In the genomic region with DNA sequence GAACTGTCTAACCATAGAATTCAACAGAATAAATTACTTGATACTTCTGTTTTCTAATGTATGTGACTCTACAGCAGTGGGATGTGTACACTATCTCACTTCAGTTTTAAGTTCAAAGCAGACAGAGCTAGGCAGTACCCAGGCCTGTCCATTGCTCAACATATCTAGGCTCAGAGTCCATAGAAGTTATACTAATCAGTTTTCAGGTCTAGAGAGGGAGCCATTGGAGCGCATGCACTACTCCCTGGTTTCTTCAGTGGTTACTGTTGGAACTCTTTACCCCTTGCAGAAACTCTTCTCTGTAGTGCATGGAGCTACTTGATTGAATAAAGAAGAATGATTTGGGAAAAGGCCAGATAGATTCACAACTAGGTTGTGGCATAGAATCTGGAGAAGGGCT, we compare ENCODE assay signal across 1 cellular context.
TF ChIP-seq lines count a peak whose summit lies in the region.

No MANE protein-coding gene starts in this region.

TF ChIP-seq in HepG2, 621 proteins besides CTCF, POLR2A, EP300 and RAD21 (continued from another document and continues in another):
- TF ChIP-seq POLR2G (IDR thresholded peaks at IDR 0.05; ENCODE audit: low read depth, low read length) (no peak), POLR2AphosphoS2 (IDR thresholded peaks at IDR 0.05; ENCODE audit: low read depth, low read length) (no peak), PITX1 (CRISPR knock-in tag; IDR thresholded peaks at IDR 0.05) (peak; percentile 25; the same call in 1 of the 2 replicates), SOX13 (IDR thresholded peaks at IDR 0.05) (no peak), SOX13 (CRISPR knock-in tag; conservative IDR thresholded peaks at IDR 0.05 in 1 of 2, IDR thresholded peaks at IDR 0.05 in 1 of 2) (peak in 1 of 2 experiments; percentile 62; a peak in 2 of 4 replicates), SP2 (CRISPR knock-in tag; IDR thresholded peaks at IDR 0.05) (no peak), ZNF703 (CRISPR knock-in tag; IDR thresholded peaks at IDR 0.05; ENCODE audit: borderline replicate concordance) (no peak), ZBTB3 (CRISPR knock-in tag; IDR thresholded peaks at IDR 0.05; ENCODE audit: borderline replicate concordance, low read depth) (no peak), ZNF331 (CRISPR knock-in tag; IDR thresholded peaks at IDR 0.05) (peak; percentile 77; the same call in 1 of the 2 replicates), ZNF224 (CRISPR knock-in tag; IDR thresholded peaks at IDR 0.05) (no peak), ZFP82 (CRISPR knock-in tag; IDR thresholded peaks at IDR 0.05; ENCODE audit: borderline replicate concordance) (no peak), ZSCAN29 (CRISPR knock-in tag; conservative IDR thresholded peaks at IDR 0.05) (0 out of 2 replicates have a peak, but pooled peaks have one; percentile 54), CBX5 (CRISPR knock-in tag; IDR thresholded peaks at IDR 0.05; ENCODE audit: borderline replicate concordance) (no peak), TARDBP (CRISPR knock-in tag; IDR thresholded peaks at IDR 0.05) (no peak), SIX1 (CRISPR knock-in tag; IDR thresholded peaks at IDR 0.05; ENCODE audit: borderline replicate concordance) (peak; percentile 21; the same call in 1 of the 2 replicates), MYNN (CRISPR knock-in tag; IDR thresholded peaks at IDR 0.05; ENCODE audit: low read depth) (no peak), RCOR2 (CRISPR knock-in tag; IDR thresholded peaks at IDR 0.05) (peak; percentile 63; the same call in 1 of the 2 replicates), ZNF629 (CRISPR knock-in tag; conservative IDR thresholded peaks at IDR 0.05) (0 out of 2 replicates have a peak, but pooled peaks have one; percentile 34), ZNF367 (CRISPR knock-in tag; IDR thresholded peaks at IDR 0.05; ENCODE audit: borderline replicate concordance) (no peak), PHF8 (CRISPR knock-in tag; IDR thresholded peaks at IDR 0.05) (no peak), ZNF207 (IDR thresholded peaks at IDR 0.05; ENCODE audit: borderline replicate concordance) (no peak), TMF1 (CRISPR knock-in tag; IDR thresholded peaks at IDR 0.05; ENCODE audit: low read depth) (no peak), SOX6 (IDR thresholded peaks at IDR 0.05) (no peak), SOX6 (CRISPR knock-in tag; IDR thresholded peaks at IDR 0.05) (peak; percentile 27; the same call in 1 of the 2 replicates), ZNF292 (CRISPR knock-in tag; IDR thresholded peaks at IDR 0.05; ENCODE audit: borderline replicate concordance, low read depth) (no peak; the same call in 1 of the 2 replicates), KAT7 (CRISPR knock-in tag; IDR thresholded peaks at IDR 0.05; ENCODE audit: borderline replicate concordance) (no peak), SOX5 (CRISPR knock-in tag; IDR thresholded peaks at IDR 0.05; ENCODE audit: borderline replicate concordance) (peak; percentile 45; the same call in 1 of the 2 replicates), SMAD3 (CRISPR knock-in tag; IDR thresholded peaks at IDR 0.05) (no peak), MEIS1 (CRISPR knock-in tag; IDR thresholded peaks at IDR 0.05; ENCODE audit: borderline replicate concordance) (no peak), SMARCC2 (IDR thresholded peaks at IDR 0.05) (no peak)
- TF ChIP-seq, protein P1, sequence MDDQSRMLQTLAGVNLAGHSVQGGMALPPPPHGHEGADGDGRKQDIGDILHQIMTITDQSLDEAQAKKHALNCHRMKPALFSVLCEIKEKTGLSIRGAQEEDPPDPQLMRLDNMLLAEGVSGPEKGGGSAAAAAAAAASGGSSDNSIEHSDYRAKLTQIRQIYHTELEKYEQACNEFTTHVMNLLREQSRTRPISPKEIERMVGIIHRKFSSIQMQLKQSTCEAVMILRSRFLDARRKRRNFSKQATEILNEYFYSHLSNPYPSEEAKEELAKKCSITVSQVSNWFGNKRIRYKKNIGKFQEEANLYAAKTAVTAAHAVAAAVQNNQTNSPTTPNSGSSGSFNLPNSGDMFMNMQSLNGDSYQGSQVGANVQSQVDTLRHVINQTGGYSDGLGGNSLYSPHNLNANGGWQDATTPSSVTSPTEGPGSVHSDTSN (CRISPR knock-in tag; IDR thresholded peaks at IDR 0.05; ENCODE audit: borderline replicate concordance): no peak
- TF ChIP-seq, protein P2, sequence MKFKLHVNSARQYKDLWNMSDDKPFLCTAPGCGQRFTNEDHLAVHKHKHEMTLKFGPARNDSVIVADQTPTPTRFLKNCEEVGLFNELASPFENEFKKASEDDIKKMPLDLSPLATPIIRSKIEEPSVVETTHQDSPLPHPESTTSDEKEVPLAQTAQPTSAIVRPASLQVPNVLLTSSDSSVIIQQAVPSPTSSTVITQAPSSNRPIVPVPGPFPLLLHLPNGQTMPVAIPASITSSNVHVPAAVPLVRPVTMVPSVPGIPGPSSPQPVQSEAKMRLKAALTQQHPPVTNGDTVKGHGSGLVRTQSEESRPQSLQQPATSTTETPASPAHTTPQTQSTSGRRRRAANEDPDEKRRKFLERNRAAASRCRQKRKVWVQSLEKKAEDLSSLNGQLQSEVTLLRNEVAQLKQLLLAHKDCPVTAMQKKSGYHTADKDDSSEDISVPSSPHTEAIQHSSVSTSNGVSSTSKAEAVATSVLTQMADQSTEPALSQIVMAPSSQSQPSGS (CRISPR knock-in tag; IDR thresholded peaks at IDR 0.05): peak; percentile 64; the same call in 1 of the 2 replicates
- TF ChIP-seq, protein P3, sequence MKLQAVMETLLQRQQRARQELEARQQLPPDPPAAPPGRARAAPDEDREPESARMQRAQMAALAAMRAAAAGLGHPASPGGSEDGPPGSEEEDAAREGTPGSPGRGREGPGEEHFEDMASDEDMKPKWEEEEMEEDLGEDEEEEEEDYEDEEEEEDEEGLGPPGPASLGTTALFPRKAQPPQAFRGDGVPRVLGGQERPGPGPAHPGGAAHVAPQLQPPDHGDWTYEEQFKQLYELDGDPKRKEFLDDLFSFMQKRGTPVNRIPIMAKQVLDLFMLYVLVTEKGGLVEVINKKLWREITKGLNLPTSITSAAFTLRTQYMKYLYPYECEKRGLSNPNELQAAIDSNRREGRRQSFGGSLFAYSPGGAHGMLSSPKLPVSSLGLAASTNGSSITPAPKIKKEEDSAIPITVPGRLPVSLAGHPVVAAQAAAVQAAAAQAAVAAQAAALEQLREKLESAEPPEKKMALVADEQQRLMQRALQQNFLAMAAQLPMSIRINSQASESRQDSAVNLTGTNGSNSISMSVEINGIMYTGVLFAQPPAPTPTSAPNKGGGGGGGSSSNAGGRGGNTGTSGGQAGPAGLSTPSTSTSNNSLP (IDR thresholded peaks at IDR 0.05; ENCODE audit: low read depth, low read length): peak; percentile 85
- TF ChIP-seq, protein P4, sequence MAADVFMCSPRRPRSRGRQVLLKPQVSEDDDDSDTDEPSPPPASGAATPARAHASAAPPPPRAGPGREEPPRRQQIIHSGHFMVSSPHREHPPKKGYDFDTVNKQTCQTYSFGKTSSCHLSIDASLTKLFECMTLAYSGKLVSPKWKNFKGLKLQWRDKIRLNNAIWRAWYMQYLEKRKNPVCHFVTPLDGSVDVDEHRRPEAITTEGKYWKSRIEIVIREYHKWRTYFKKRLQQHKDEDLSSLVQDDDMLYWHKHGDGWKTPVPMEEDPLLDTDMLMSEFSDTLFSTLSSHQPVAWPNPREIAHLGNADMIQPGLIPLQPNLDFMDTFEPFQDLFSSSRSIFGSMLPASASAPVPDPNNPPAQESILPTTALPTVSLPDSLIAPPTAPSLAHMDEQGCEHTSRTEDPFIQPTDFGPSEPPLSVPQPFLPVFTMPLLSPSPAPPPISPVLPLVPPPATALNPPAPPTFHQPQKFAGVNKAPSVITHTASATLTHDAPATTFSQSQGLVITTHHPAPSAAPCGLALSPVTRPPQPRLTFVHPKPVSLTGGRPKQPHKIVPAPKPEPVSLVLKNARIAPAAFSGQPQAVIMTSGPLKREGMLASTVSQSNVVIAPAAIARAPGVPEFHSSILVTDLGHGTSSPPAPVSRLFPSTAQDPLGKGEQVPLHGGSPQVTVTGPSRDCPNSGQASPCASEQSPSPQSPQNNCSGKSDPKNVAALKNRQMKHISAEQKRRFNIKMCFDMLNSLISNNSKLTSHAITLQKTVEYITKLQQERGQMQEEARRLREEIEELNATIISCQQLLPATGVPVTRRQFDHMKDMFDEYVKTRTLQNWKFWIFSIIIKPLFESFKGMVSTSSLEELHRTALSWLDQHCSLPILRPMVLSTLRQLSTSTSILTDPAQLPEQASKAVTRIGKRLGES (CRISPR knock-in tag; IDR thresholded peaks at IDR 0.05; ENCODE audit: borderline replicate concordance): no peak
- TF ChIP-seq, protein P5, sequence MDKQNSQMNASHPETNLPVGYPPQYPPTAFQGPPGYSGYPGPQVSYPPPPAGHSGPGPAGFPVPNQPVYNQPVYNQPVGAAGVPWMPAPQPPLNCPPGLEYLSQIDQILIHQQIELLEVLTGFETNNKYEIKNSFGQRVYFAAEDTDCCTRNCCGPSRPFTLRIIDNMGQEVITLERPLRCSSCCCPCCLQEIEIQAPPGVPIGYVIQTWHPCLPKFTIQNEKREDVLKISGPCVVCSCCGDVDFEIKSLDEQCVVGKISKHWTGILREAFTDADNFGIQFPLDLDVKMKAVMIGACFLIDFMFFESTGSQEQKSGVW (CRISPR knock-in tag; IDR thresholded peaks at IDR 0.05; ENCODE audit: borderline replicate concordance): no peak
- TF ChIP-seq, protein P6, sequence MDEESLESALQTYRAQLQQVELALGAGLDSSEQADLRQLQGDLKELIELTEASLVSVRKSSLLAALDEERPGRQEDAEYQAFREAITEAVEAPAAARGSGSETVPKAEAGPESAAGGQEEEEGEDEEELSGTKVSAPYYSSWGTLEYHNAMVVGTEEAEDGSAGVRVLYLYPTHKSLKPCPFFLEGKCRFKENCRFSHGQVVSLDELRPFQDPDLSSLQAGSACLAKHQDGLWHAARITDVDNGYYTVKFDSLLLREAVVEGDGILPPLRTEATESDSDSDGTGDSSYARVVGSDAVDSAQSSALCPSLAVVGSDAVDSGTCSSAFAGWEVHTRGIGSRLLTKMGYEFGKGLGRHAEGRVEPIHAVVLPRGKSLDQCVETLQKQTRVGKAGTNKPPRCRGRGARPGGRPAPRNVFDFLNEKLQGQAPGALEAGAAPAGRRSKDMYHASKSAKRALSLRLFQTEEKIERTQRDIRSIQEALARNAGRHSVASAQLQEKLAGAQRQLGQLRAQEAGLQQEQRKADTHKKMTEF (CRISPR knock-in tag; IDR thresholded peaks at IDR 0.05): peak; percentile 56; the same call in 1 of the 2 replicates
- TF ChIP-seq, protein P7, sequence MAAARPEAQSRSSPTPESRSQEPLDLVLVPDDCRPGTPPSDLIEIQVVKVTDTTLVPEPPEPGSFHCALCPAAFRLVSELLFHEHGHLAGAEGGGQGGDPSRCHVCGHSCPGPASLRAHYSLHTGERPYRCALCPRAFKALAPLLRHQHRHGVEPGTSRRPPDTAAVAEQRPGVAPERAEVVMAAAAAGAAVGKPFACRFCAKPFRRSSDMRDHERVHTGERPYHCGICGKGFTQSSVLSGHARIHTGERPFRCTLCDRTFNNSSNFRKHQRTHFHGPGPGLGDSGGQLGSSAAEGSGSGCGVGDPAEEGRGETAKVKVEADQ (CRISPR knock-in tag; IDR thresholded peaks at IDR 0.05; ENCODE audit: borderline replicate concordance): no peak
- TF ChIP-seq, protein P8, sequence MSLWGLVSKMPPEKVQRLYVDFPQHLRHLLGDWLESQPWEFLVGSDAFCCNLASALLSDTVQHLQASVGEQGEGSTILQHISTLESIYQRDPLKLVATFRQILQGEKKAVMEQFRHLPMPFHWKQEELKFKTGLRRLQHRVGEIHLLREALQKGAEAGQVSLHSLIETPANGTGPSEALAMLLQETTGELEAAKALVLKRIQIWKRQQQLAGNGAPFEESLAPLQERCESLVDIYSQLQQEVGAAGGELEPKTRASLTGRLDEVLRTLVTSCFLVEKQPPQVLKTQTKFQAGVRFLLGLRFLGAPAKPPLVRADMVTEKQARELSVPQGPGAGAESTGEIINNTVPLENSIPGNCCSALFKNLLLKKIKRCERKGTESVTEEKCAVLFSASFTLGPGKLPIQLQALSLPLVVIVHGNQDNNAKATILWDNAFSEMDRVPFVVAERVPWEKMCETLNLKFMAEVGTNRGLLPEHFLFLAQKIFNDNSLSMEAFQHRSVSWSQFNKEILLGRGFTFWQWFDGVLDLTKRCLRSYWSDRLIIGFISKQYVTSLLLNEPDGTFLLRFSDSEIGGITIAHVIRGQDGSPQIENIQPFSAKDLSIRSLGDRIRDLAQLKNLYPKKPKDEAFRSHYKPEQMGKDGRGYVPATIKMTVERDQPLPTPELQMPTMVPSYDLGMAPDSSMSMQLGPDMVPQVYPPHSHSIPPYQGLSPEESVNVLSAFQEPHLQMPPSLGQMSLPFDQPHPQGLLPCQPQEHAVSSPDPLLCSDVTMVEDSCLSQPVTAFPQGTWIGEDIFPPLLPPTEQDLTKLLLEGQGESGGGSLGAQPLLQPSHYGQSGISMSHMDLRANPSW (CRISPR knock-in tag; IDR thresholded peaks at IDR 0.05; ENCODE audit: borderline replicate concordance): no peak
- TF ChIP-seq, protein P9, sequence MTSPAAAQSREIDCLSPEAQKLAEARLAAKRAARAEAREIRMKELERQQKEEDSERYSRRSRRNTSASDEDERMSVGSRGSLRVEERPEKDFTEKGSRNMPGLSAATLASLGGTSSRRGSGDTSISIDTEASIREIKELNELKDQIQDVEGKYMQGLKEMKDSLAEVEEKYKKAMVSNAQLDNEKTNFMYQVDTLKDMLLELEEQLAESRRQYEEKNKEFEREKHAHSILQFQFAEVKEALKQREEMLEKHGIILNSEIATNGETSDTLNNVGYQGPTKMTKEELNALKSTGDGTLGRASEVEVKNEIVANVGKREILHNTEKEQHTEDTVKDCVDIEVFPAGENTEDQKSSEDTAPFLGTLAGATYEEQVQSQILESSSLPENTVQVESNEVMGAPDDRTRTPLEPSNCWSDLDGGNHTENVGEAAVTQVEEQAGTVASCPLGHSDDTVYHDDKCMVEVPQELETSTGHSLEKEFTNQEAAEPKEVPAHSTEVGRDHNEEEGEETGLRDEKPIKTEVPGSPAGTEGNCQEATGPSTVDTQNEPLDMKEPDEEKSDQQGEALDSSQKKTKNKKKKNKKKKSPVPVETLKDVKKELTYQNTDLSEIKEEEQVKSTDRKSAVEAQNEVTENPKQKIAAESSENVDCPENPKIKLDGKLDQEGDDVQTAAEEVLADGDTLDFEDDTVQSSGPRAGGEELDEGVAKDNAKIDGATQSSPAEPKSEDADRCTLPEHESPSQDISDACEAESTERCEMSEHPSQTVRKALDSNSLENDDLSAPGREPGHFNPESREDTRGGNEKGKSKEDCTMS (CRISPR knock-in tag; conservative IDR thresholded peaks at IDR 0.05): no peak
- TF ChIP-seq, protein P10, sequence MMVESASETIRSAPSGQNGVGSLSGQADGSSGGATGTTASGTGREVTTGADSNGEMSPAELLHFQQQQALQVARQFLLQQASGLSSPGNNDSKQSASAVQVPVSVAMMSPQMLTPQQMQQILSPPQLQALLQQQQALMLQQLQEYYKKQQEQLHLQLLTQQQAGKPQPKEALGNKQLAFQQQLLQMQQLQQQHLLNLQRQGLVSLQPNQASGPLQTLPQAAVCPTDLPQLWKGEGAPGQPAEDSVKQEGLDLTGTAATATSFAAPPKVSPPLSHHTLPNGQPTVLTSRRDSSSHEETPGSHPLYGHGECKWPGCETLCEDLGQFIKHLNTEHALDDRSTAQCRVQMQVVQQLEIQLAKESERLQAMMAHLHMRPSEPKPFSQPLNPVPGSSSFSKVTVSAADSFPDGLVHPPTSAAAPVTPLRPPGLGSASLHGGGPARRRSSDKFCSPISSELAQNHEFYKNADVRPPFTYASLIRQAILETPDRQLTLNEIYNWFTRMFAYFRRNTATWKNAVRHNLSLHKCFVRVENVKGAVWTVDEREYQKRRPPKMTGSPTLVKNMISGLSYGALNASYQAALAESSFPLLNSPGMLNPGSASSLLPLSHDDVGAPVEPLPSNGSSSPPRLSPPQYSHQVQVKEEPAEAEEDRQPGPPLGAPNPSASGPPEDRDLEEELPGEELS (CRISPR knock-in tag; IDR thresholded peaks at IDR 0.05): 0 out of 2 replicates have a peak, but pooled peaks have one; percentile 28
